ENCODE assay signal across 8 cellular contexts in the genomic region with DNA sequence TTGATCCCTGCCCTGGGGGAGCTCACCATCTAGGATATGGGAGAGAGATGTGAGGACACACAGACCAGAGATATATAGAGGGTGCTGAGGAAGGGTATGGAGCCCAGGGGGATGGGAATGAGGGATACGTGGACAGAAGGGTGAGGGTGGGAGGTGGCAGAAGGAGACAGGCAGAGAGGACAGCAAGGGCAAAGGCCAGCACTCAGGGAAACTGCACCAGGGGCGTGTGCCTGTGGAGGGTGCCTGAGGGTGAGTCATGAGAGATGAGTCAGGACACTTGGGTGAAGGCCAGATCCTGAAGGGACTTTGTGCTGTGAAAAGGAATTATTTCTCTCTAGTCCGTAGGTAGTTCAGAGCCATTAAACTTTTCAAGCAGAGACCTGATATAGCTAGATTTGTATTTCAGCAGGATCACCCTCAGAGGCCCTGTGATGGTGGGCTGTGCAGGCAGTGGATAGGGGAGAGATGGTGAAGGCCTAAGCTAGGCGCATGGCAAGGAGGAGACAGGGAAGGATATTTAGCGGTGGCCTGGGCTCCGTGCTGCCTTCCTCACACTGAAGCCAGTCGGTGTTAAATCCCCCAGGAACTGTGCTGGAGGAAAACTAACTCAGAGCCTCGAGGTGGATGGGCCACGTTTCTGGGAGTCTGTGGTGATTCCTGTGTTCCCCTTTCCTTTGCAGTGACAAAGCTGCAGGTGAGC.
DNase-seq lines count a peak whose midpoint lies in the region; ATAC-seq, FAIRE-seq and TF ChIP-seq lines count a peak whose summit lies in the region.
"Not testable (repeated sequence)": the region's sequence is repeated elsewhere in the genome, so short reads cannot be mapped to it uniquely, and the experiment has no call there.

No MANE protein-coding gene starts in this region.

- peak; percentile 78 for DNase-seq in Calu3
- peak in 65 of 76 experiments; percentile 1 to 76 (median 42) for DNase-seq in HUDEP-2 (lab: John Stamatoyannopoulos, UW; ENCODE audit: unreplicated experiment in 76 of 76)
- DNase-seq in RKO (ENCODE audit: low spot score), result peak; percentile 70
- DNase-seq in astrocyte of the hippocampus (ENCODE audit: low read depth, low spot score), result peak; percentile 68
- DNase-seq in fibroblast of gingiva (ENCODE audit: low read depth), result peak; percentile 60
- DNase-seq in omental fat pad (ENCODE audit: low spot score), result peak; percentile 31
- peak; percentile 83 for DNase-seq in urothelium cell line (ENCODE audit: low spot score)

- peaks cover 27% of the 10 kb centered on the region for H3K4me1 Mint-ChIP-seq in Calu3 (ENCODE audit: low read depth, unreplicated experiment)

- H3K36me3 Mint-ChIP-seq in Calu3 (ENCODE audit: insufficient read depth, unreplicated experiment), result peaks cover 12% of the 10 kb centered on the region

- not testable (repeated sequence) for TF ChIP-seq CTCF in Calu3 (IDR thresholded peaks at IDR 0.05; ENCODE audit: unreplicated experiment); omental fat pad (IDR thresholded peaks at IDR 0.05)

- not testable (repeated sequence) for BruUV-seq in Calu3 (replicated peaks; lab: Mats Ljungman, UMichigan)

- FAIRE-seq in islet of Langerhans (lab: Jason Lieb, UNC) (peak; percentile 62), urothelium cell line (lab: Jason Lieb, UNC) (peak; percentile 94)

- peak overlapping the region; percentile 53 for H3K27ac Mint-ChIP-seq in Calu3 (ENCODE audit: unreplicated experiment)

- peak; percentile 65 for ATAC-seq in omental fat pad (ENCODE audit: low FRiP score)

- H3K4me3 Mint-ChIP-seq in Calu3 (ENCODE audit: low read depth, unreplicated experiment), result peak overlapping the region; percentile 46

- not testable (repeated sequence) for H3K27me3 Mint-ChIP-seq in Calu3 (ENCODE audit: unreplicated experiment)

- intact Hi-C loops in Calu3 (cut with micrococcal nuclease; ENCODE audit: unreplicated experiment), result not testable (repeated sequence)

- CTCF ChIA-PET in Calu3 (lab: Charles Lee), result not testable (repeated sequence)

- H3K9me3 Mint-ChIP-seq in Calu3 (ENCODE audit: low read depth, unreplicated experiment), result not testable (repeated sequence)

Comparison
In these comparisons a context has a peak if more than half of its experiments do, and no peak if none do; other contexts are left out.
1. Peak in every context shown above with its lines: DNase-seq and ATAC-seq.
2. DNase-seq: peak in every context shown above with its lines; median percentile 83 in urothelium cell line; 78 in Calu3; 70 in RKO; 68 in astrocyte of the hippocampus; 60 in fibroblast of gingiva; 42 in HUDEP-2; 31 in omental fat pad.